ENCODE assay signal across 1 cellular context in genomic region chr12:94545937-94546771, GRCh38.
TF ChIP-seq lines count a peak whose summit lies in the region.

No MANE protein-coding gene starts in this region.

TF ChIP-seq in H1, 55 proteins besides CTCF, POLR2A, EP300 and RAD21 (continued from another document):
- no peak for TF ChIP-seq SRF (IDR thresholded peaks at IDR 0.05; ENCODE audit: low read depth, low read length)
- no peak for TF ChIP-seq JUN (IDR thresholded peaks at IDR 0.05; ENCODE audit: low read depth, low read length)
- no peak for TF ChIP-seq SIRT6 (IDR thresholded peaks at IDR 0.05; ENCODE audit: low read length)
- no peak for TF ChIP-seq RXRA (IDR thresholded peaks at IDR 0.05; ENCODE audit: insufficient read depth, low read depth, low read length)
- TF ChIP-seq RBBP5 (IDR thresholded peaks at IDR 0.05; ENCODE audit: borderline replicate concordance, low read depth, low read length) = no peak
- no peak for TF ChIP-seq MAFK (IDR thresholded peaks at IDR 0.05; ENCODE audit: low read depth, low read length)
- peak; percentile 89 for TF ChIP-seq E2F6 (IDR thresholded peaks at IDR 0.05)
- 0 out of 2 replicates have a peak, but pooled peaks have one; percentile 16 for TF ChIP-seq CREB1 (IDR thresholded peaks at IDR 0.05)
- peak; percentile 76 for TF ChIP-seq MAX (IDR thresholded peaks at IDR 0.05)
- TF ChIP-seq SP2 (IDR thresholded peaks at IDR 0.05; ENCODE audit: low read length) = no peak
- no peak for TF ChIP-seq TEAD4 (IDR thresholded peaks at IDR 0.05; ENCODE audit: low read depth, low read length)
- TF ChIP-seq POLR2AphosphoS5 (IDR thresholded peaks at IDR 0.05; ENCODE audit: low read depth, low read length) = no peak
- no peak for TF ChIP-seq BRCA1 (IDR thresholded peaks at IDR 0.05; ENCODE audit: low read depth, low read length)
- TF ChIP-seq CEBPB (IDR thresholded peaks at IDR 0.05; ENCODE audit: low read depth, low read length) = no peak
- no peak for TF ChIP-seq TAF7 (optimal IDR thresholded peaks at IDR 0.05; ENCODE audit: borderline replicate concordance, low read depth, low read length)
- no peak for TF ChIP-seq RNF2 (IDR thresholded peaks at IDR 0.05; ENCODE audit: borderline replicate concordance, low read depth, low read length, missing control alignments, poor library complexity, severe bottlenecking)
- TF ChIP-seq NANOG (IDR thresholded peaks at IDR 0.05; ENCODE audit: insufficient read depth, low read depth, low read length, poor library complexity, severe bottlenecking) = no peak
- TF ChIP-seq CBX8 (IDR thresholded peaks at IDR 0.05; ENCODE audit: borderline replicate concordance, low read depth, low read length) = no peak
